In the genomic region with DNA sequence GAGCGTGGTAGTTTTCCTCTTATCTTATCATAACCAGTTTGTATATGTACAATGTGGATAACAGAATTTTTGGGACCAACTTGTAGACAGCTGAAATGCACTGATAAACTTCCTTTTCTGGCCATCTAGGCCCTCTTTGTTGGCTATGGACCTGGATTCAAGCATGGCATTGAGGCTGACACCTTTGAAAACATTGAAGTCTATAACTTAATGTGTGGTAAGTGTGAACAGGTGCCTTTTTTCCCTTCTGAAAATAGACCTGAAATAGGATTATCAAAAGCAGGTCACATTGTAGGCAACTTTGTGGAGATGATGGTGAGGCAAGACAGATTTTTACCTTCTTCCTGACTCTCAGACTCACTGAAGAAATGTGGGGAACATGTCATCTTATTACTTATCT, we compare ENCODE assay signal across 24 cellular contexts.
"Had no signal": no experiment of that assay in that cellular context is flagged by ENCODE, and none has a peak within 500 bp of the region (broad histone marks: within the 10 kb centered on the region; RNA-seq: fewer than 3 reads in every experiment).

No MANE protein-coding gene starts in this region.

- H3K27ac ChIP-seq: HL-60, SJSA1, SK-N-MC had no signal

- H3K27me3 ChIP-seq: SJSA1 had no signal

- DNase-seq: KBM-7, MV-4-11, NCI-H1048, NCI-H1105, NCI-H1417, NCI-H1436 treated with DMSO at 0.1 percent for 48 hours, NCI-H1694, NCI-H1930, NCI-H2081, NCI-H2171, NCI-H226, NCI-H446, NCI-H510A, NCI-H524 treated with DMSO at 0.1 percent for 48 hours, NCI-H69, NCI-H774, Right ventricle myocardium superior, RPMI8226, SIG-M5 had no signal

- H3K4me1 ChIP-seq: SJSA1 had no signal

- FAIRE-seq: HTR-8/SVneo, RCC 7860 had no signal

- H3K4me3 ChIP-seq: SJSA1, SK-N-MC had no signal

- H3K9me3 ChIP-seq: SJSA1 had no signal
